1 cellular context compared by ENCODE assay signal in the genomic region with DNA sequence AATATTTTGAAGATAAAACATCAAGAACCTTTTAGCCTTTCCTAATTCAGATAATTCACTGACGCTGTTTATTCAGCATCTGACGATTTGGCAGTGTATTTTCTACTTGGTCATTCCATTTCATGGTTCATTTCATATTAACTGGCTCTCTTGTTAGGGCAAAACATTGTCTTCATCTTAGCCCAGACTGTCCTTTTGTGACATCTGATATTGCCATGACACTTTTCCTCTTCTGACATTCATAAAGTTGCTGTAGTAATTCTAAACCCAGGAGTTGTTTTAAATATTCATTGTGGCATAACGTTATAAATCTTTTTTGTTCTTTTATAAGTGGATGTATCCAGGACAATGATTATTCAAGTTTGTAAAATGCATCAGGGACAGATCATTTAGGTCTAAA.
TF ChIP-seq lines count a peak whose summit lies in the region.

No MANE protein-coding gene starts in this region.

TF ChIP-seq in SK-N-SH, 30 proteins besides CTCF, POLR2A, EP300 and RAD21 (continued from another document):
- TF ChIP-seq MAX (IDR thresholded peaks at IDR 0.05; ENCODE audit: low read depth) (no peak), GABPA (IDR thresholded peaks at IDR 0.05; ENCODE audit: low read depth) (no peak), ZBTB33 (IDR thresholded peaks at IDR 0.05; ENCODE audit: borderline replicate concordance, low read depth) (no peak), RFX5 (IDR thresholded peaks at IDR 0.05; ENCODE audit: low read length) (no peak), MXI1 (IDR thresholded peaks at IDR 0.05; ENCODE audit: low read depth, low read length) (no peak), EZH2phosphoT487 (IDR thresholded peaks at IDR 0.05; ENCODE audit: borderline replicate concordance, low read depth) (no peak), JUND (IDR thresholded peaks at IDR 0.05) (no peak), TEAD4 (IDR thresholded peaks at IDR 0.05; ENCODE audit: borderline replicate concordance, insufficient read depth) (no peak)
TF ChIP-seq in SK-N-SH: peak in this region for 0.
